Comparison of ENCODE assay signal across 8 cellular contexts in genomic region chr7:25069900-25070443, GRCh38. TPM values are rescaled to one million over a fixed set of nuclear protein-coding genes. Genes with fewer than 3 reads are reported as not detected.
DNase-seq lines count a peak whose midpoint lies in the region; ATAC-seq and TF ChIP-seq lines count a peak whose summit lies in the region.

No MANE protein-coding gene starts in this region.

- H3K27me3 Mint-ChIP-seq in activated naive CD4-positive, alpha-beta T cell treated with anti-CD3 and anti-CD28 coated beads for 36 hours (ENCODE audit: low read depth): no peaks in the 10 kb centered on the region

- intact Hi-C loops in activated naive CD4-positive, alpha-beta T cell treated with anti-CD3 and anti-CD28 coated beads for 36 hours (cut with micrococcal nuclease): loop anchor here (1.0 to 5.0 kb wide), 7 partner anchors 23 to 493 kb away; partner anchors contain the start of gene OSBPL3
- intact Hi-C loops in Right ventricle myocardium superior (cut with DNase I): loop anchor here (5.0 to 10.0 kb wide), 3 partner anchors 85 to 253 kb away; partner anchors contain the start of gene OSBPL3

- peak; percentile 80 for ATAC-seq in Right ventricle myocardium superior (ENCODE audit: poor library complexity)
- ATAC-seq in GM18505 (IDR thresholded peaks at IDR 0.05; ENCODE audit: unreplicated experiment): no peak

- H3K4me3 Mint-ChIP-seq in activated naive CD4-positive, alpha-beta T cell treated with anti-CD3 and anti-CD28 coated beads for 36 hours: no peak overlapping the region

- TF ChIP-seq POLR2A in GM18505 (IDR thresholded peaks at IDR 0.05; ENCODE audit: borderline replicate concordance, extremely low read depth, insufficient read depth, insufficient read length): no peak

- CTCF ChIA-PET in activated naive CD4-positive, alpha-beta T cell treated with anti-CD3 and anti-CD28 coated beads for 36 hours (lab: Charles Lee): interaction anchor here (0.5 to 8.3 kb wide), 35 partner anchors 8 to 1387 kb away, joined by 3 to 77 read pairs (median 4); partner anchors contain the start of gene OSBPL3

- H3K27ac Mint-ChIP-seq in activated naive CD4-positive, alpha-beta T cell treated with anti-CD3 and anti-CD28 coated beads for 36 hours: no peak overlapping the region

- peaks cover 6% of the 10 kb centered on the region for H3K4me1 Mint-ChIP-seq in activated naive CD4-positive, alpha-beta T cell treated with anti-CD3 and anti-CD28 coated beads for 36 hours (ENCODE audit: low read depth)

- H3K9me3 Mint-ChIP-seq in activated naive CD4-positive, alpha-beta T cell treated with anti-CD3 and anti-CD28 coated beads for 36 hours: no peaks in the 10 kb centered on the region

- peak; percentile 54 for DNase-seq in GF-D8 (lab: John Stamatoyannopoulos, UW)
- peak; percentile 91 for DNase-seq in LoVo (ENCODE audit: low spot score)
- peak; percentile 74 for DNase-seq in RKO (ENCODE audit: low spot score)
- peak; percentile 57 for DNase-seq in activated naive CD4-positive, alpha-beta T cell treated with anti-CD3 and anti-CD28 coated beads for 36 hours
- DNase-seq in Right ventricle myocardium superior: no peak
- peak; percentile 68 for DNase-seq in pons (ENCODE audit: low spot score)
- no peak for DNase-seq in mesenteric fat pad (ENCODE audit: low spot score)

- H3K36me3 Mint-ChIP-seq in activated naive CD4-positive, alpha-beta T cell treated with anti-CD3 and anti-CD28 coated beads for 36 hours (ENCODE audit: low read depth): no peaks in the 10 kb centered on the region

RNA-seq across cellular contexts. Expression of gene CYCS, which starts 55.1 kb away (rescaled TPM):
- total RNA-seq in activated naive CD4-positive, alpha-beta T cell treated with anti-CD3 and anti-CD28 coated beads for 36 hours: 100 to 1,000 TPM; 213 to 224 TPM
- 698 TPM for total RNA-seq in Right ventricle myocardium superior
- total RNA-seq in mesenteric fat pad: 107 TPM

Comparison
In these comparisons a context has a peak if more than half of its experiments do, and no peak if none do; other contexts are left out.
1. DNase-seq: peak in GF-D8 (single experiment), LoVo (single experiment), RKO (single experiment), activated naive CD4-positive, alpha-beta T cell treated with anti-CD3 and anti-CD28 coated beads for 36 hours (single experiment) and pons (single experiment); none in Right ventricle myocardium superior (single experiment) and mesenteric fat pad (single experiment).